Comparison of ENCODE assay signal across 14 cellular contexts in the genomic region with DNA sequence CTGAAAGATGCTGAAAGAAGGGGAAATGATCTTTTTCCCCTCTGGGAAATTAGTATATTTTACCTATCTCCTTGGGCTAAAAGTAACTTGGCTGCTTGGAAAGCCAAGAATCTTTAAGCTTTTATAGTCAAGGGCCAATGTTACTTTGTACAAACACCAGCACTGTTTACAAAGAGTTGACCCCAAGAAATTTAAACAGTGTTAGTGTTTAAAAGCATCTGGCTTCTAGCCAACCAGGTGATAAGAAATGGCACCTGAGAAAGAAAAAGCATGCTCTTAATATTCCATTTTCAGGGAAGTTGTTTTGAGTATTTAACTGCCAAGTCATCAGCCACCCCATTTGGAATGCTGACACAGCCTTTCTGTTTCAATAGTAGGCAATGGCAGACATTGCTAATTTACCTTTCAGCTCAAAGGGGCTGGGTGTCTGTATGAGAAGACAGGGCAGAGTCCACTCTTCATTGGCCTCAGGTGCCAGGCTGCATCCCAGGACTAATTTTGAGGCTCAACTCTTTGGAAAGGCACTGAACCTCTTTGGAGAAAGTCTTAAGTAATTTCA. TPM values are rescaled to one million over a fixed set of nuclear protein-coding genes. Genes with fewer than 3 reads are reported as not detected.
"Had no signal": no experiment of that assay in that cellular context is flagged by ENCODE, and none has a peak within 500 bp of the region (broad histone marks: within the 10 kb centered on the region; RNA-seq: fewer than 3 reads in every experiment).

No MANE protein-coding gene starts in this region.

- FAIRE-seq: keratinocyte had no signal

- H3K4me3 ChIP-seq: coronary artery, esophagus muscularis mucosa, left ventricle myocardium inferior had no signal

- H3K27ac ChIP-seq: coronary artery, esophagus muscularis mucosa, left ventricle myocardium inferior, neutrophil had no signal

- DNase-seq: activated CD4-positive, alpha-beta T cell treated with anti-CD3 and anti-CD28 coated beads, Interleukin-2, amount 50 U/mL, for 1 hour; activated naive CD8-positive, alpha-beta T cell treated with anti-CD3 and anti-CD28 coated beads for 36 hours; amygdala; left ventricle myocardium inferior; natural killer cell; posterior cingulate gyrus; stimulated activated CD4-positive, alpha-beta T cell treated with anti-CD3 and anti-CD28 coated beads, Interleukin-2, amount 100 ng/mL, for 48 hours had no signal

- H3K9me3 ChIP-seq: esophagus muscularis mucosa, left ventricle myocardium inferior, neutrophil had no signal

- ATAC-seq: activated CD4-positive, CD25-positive, alpha-beta regulatory T cell treated with anti-CD3 and anti-CD28 coated beads, Interleukin-2, amount 50 U/mL, for 24 hours; natural killer cell; stimulated activated memory B cell treated with anti-CD40 and anti-IgM and Interleukin-4, amounts not matched to agents 10 μg/mL and 1 μg/mL and 100 μg/mL, for 72 hours had no signal

RNA-seq across cellular contexts. Expression of a gene that starts 3.7 kb away (rescaled TPM):
- polyA plus RNA-seq: keratinocyte, thymus had no signal
